Comparison of ENCODE assay signal across 1 cellular context in the genomic region with DNA sequence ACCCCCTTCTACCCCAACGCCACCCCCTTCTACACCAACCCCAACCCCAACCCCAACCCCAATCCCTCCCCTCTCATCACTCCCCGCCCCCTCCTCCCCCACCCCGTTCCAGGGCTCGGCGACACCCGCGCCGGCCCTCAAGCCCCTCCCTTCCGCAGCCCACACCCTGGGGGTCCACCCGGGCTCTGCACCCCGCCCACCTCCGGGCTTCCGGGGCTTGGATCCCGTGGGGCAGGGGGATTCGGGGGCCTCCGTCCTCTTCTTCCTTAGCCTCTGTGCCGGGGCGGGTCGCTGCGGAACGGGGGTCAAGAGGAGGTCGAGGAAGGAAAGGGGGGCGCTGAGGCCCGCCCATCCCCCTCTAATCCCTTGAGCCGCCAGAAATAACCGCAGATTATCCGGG.
TF ChIP-seq lines count a peak whose summit lies in the region.

No MANE protein-coding gene starts in this region.

TF ChIP-seq in GM23338, 12 proteins besides CTCF, POLR2A, EP300 and RAD21 (continued from another document):
- TF ChIP-seq, protein P1, sequence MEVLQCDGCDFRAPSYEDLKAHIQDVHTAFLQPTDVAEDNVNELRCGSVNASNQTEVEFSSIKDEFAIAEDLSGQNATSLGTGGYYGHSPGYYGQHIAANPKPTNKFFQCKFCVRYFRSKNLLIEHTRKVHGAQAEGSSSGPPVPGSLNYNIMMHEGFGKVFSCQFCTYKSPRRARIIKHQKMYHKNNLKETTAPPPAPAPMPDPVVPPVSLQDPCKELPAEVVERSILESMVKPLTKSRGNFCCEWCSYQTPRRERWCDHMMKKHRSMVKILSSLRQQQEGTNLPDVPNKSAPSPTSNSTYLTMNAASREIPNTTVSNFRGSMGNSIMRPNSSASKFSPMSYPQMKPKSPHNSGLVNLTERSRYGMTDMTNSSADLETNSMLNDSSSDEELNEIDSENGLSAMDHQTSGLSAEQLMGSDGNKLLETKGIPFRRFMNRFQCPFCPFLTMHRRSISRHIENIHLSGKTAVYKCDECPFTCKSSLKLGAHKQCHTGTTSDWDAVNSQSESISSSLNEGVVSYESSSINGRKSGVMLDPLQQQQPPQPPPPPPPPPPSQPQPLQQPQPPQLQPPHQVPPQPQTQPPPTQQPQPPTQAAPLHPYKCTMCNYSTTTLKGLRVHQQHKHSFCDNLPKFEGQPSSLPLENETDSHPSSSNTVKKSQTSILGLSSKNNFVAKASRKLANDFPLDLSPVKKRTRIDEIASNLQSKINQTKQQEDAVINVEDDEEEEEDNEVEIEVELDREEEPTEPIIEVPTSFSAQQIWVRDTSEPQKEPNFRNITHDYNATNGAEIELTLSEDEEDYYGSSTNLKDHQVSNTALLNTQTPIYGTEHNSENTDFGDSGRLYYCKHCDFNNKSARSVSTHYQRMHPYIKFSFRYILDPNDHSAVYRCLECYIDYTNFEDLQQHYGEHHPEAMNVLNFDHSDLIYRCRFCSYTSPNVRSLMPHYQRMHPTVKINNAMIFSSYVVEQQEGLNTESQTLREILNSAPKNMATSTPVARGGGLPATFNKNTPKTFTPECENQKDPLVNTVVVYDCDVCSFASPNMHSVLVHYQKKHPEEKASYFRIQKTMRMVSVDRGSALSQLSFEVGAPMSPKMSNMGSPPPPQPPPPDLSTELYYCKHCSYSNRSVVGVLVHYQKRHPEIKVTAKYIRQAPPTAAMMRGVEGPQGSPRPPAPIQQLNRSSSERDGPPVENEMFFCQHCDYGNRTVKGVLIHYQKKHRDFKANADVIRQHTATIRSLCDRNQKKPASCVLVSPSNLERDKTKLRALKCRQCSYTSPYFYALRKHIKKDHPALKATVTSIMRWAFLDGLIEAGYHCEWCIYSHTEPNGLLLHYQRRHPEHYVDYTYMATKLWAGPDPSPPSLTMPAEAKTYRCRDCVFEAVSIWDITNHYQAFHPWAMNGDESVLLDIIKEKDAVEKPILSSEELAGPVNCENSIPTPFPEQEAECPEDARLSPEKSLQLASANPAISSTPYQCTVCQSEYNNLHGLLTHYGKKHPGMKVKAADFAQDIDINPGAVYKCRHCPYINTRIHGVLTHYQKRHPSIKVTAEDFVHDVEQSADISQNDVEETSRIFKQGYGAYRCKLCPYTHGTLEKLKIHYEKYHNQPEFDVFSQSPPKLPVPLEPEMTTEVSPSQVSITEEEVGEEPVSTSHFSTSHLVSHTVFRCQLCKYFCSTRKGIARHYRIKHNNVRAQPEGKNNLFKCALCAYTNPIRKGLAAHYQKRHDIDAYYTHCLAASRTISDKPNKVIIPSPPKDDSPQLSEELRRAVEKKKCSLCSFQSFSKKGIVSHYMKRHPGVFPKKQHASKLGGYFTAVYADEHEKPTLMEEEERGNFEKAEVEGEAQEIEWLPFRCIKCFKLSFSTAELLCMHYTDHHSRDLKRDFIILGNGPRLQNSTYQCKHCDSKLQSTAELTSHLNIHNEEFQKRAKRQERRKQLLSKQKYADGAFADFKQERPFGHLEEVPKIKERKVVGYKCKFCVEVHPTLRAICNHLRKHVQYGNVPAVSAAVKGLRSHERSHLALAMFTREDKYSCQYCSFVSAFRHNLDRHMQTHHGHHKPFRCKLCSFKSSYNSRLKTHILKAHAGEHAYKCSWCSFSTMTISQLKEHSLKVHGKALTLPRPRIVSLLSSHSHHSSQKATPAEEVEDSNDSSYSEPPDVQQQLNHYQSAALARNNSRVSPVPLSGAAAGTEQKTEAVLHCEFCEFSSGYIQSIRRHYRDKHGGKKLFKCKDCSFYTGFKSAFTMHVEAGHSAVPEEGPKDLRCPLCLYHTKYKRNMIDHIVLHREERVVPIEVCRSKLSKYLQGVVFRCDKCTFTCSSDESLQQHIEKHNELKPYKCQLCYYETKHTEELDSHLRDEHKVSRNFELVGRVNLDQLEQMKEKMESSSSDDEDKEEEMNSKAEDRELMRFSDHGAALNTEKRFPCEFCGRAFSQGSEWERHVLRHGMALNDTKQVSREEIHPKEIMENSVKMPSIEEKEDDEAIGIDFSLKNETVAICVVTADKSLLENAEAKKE (CRISPR knock-in tag; IDR thresholded peaks at IDR 0.05): no peak
- no peak for TF ChIP-seq JUNB (IDR thresholded peaks at IDR 0.05; ENCODE audit: unreplicated experiment)
- TF ChIP-seq, protein P2, sequence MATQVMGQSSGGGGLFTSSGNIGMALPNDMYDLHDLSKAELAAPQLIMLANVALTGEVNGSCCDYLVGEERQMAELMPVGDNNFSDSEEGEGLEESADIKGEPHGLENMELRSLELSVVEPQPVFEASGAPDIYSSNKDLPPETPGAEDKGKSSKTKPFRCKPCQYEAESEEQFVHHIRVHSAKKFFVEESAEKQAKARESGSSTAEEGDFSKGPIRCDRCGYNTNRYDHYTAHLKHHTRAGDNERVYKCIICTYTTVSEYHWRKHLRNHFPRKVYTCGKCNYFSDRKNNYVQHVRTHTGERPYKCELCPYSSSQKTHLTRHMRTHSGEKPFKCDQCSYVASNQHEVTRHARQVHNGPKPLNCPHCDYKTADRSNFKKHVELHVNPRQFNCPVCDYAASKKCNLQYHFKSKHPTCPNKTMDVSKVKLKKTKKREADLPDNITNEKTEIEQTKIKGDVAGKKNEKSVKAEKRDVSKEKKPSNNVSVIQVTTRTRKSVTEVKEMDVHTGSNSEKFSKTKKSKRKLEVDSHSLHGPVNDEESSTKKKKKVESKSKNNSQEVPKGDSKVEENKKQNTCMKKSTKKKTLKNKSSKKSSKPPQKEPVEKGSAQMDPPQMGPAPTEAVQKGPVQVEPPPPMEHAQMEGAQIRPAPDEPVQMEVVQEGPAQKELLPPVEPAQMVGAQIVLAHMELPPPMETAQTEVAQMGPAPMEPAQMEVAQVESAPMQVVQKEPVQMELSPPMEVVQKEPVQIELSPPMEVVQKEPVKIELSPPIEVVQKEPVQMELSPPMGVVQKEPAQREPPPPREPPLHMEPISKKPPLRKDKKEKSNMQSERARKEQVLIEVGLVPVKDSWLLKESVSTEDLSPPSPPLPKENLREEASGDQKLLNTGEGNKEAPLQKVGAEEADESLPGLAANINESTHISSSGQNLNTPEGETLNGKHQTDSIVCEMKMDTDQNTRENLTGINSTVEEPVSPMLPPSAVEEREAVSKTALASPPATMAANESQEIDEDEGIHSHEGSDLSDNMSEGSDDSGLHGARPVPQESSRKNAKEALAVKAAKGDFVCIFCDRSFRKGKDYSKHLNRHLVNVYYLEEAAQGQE (IDR thresholded peaks at IDR 0.05; ENCODE audit: unreplicated experiment): no peak
- no peak for TF ChIP-seq NANOG (IDR thresholded peaks at IDR 0.05; ENCODE audit: borderline replicate concordance)
